Comparison of ENCODE assay signal across 15 cellular contexts in the genomic region with DNA sequence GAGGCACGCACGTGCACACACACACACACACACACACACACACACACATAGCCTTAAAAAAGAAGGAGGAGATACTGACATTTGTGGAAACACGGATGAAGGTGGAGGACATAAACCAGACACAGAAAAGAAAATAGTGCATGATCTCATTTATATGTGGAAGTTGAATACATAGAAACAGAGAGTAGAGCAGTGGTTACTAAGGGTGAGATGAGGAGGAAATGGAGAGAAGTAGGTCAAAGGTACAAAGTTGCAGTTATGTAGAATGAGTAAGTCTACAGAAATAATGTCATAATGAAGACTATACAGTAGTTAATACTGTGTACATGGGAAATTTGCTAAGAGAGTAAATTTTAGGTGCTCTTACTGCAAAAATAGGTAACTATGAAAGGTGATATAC.
DNase-seq lines count a peak whose midpoint lies in the region; ATAC-seq and TF ChIP-seq lines count a peak whose summit lies in the region.
"Had no signal": no experiment of that assay in that cellular context is flagged by ENCODE, and none has a peak within 500 bp of the region (broad histone marks: within the 10 kb centered on the region; RNA-seq: fewer than 3 reads in every experiment).

No MANE protein-coding gene starts in this region.

- no peaks in the 10 kb centered on the region for H3K9me2 ChIP-seq in PC-3 (replicated peaks; ENCODE audit: low read length)

- TF ChIP-seq CTCF in KMS-11 (conservative IDR thresholded peaks at IDR 0.05; ENCODE audit: low read depth, low read length) (no peak), PC-3 (conservative IDR thresholded peaks at IDR 0.05; ENCODE audit: low read depth, low read length) (no peak)

- H3K36me3 ChIP-seq in KMS-11 (ENCODE audit: insufficient read depth) (no peaks in the 10 kb centered on the region), PC-3 (ENCODE audit: low read depth, low read length) (no peaks in the 10 kb centered on the region), H7 (replicated peaks; ENCODE audit: control insufficient read depth, insufficient read depth, low read length) (no peaks in the 10 kb centered on the region)
- H3K36me3 ChIP-seq: adrenal gland, neural progenitor cell had no signal

- DNase-seq in ELR (ENCODE audit: low read depth) (peak; percentile 27), PC-3 (peak; percentile 65), fibroblast of peridontal ligament (ENCODE audit: extremely low read depth) (peak; percentile 10), H7 (no peak), NCI-H69 (lab: John Stamatoyannopoulos, UW) (no peak), HuH-7 (ENCODE audit: low spot score) (no peak)
- DNase-seq: activated CD8-positive, alpha-beta T cell treated with anti-CD3 and anti-CD28 coated beads, Interleukin-2, amount 10 ng/mL, durations not matched to agents 7 days and 5 days; adrenal gland; NCI-H2081 treated with DMSO at 0.1 percent for 48 hours; NK-92 treated with Interleukin-12 subunit alpha and Interleukin-12 subunit beta, amount 100 ng/mL, for 24 hours; right cardiac atrium had no signal

- CTCF ChIA-PET in PC-3 (lab: Charles Lee) = no interaction called here

- POLR2A ChIA-PET in PC-3 (lab: Charles Lee; ENCODE audit: unreplicated experiment) = no interaction called here

- H3F3A ChIP-seq in PC-3 (ENCODE audit: low read length, unreplicated experiment) = no peaks in the 10 kb centered on the region

- H3K27ac ChIP-seq in KMS-11 (peak overlapping the region; percentile 44), PC-3 (ENCODE audit: low read length) (peak overlapping the region; percentile 15; the same call in 1 of the 2 replicates)
- H3K27ac ChIP-seq: adrenal gland, neural progenitor cell, SK-N-MC had no signal

- no peaks in the 10 kb centered on the region for H4K20me1 ChIP-seq in KMS-11 (ENCODE audit: insufficient read depth)
- no peaks in the 10 kb centered on the region for H4K20me1 ChIP-seq in PC-3 (ENCODE audit: low read length)

- H3K9ac ChIP-seq in KMS-11 = peak overlapping the region; percentile 26; the same call in 1 of the 2 replicates
- H3K9ac ChIP-seq in PC-3 (ENCODE audit: low read length) = no peak overlapping the region
- H3K9ac ChIP-seq: neural progenitor cell had no signal

- H3K4me2 ChIP-seq in KMS-11 (peak overlapping the region; percentile 74), PC-3 (ENCODE audit: low read length) (peak overlapping the region; percentile 58)
- H3K4me2 ChIP-seq: neural progenitor cell had no signal

- H3K79me2 ChIP-seq in KMS-11 (ENCODE audit: insufficient read depth, low read depth) (no peaks in the 10 kb centered on the region), PC-3 (ENCODE audit: low read length) (no peaks in the 10 kb centered on the region)

- no peaks in the 10 kb centered on the region for H3K9me3 ChIP-seq in PC-3 (ENCODE audit: low read length)
- H3K9me3 ChIP-seq: adrenal gland had no signal

- intact Hi-C loops in PC-3 (cut with micrococcal nuclease) = no loop called here

- no TSS peak for BruUV-seq in PC-3 (replicated peaks; lab: Mats Ljungman, UMichigan)

- peak; percentile 94 for ATAC-seq in PC-3
- no peak for ATAC-seq in HG03196 (IDR thresholded peaks at IDR 0.05; ENCODE audit: unreplicated experiment)
- ATAC-seq: activated CD8-positive, alpha-beta T cell treated with anti-CD3 and anti-CD28 coated beads, Interleukin-2, amount 10 ng/mL, durations not matched to agents 7 days and 5 days; right cardiac atrium had no signal

- no peak overlapping the region for H3K4me3 ChIP-seq in KMS-11 (IDR thresholded peaks at IDR 0.05; ENCODE audit: insufficient read depth, low read depth, low read length)
- no peak overlapping the region for H3K4me3 ChIP-seq in PC-3 (ENCODE audit: low read length)
- H3K4me3 ChIP-seq in H7 (ENCODE audit: insufficient read depth, low read depth, low read length) = no peak overlapping the region
- H3K4me3 ChIP-seq: adrenal gland, neural progenitor cell, SK-N-MC had no signal

- peak overlapping the region; percentile 53 for H2AFZ ChIP-seq in KMS-11 (ENCODE audit: low read depth)
- peak overlapping the region; percentile 60; the same call in 1 of the 2 replicates for H2AFZ ChIP-seq in PC-3 (ENCODE audit: low read length)
- H2AFZ ChIP-seq: neural progenitor cell had no signal

- H3K4me1 ChIP-seq in KMS-11 (ENCODE audit: low read depth, poor library complexity, severe bottlenecking) (peaks cover 28% of the 10 kb centered on the region), PC-3 (ENCODE audit: insufficient read depth, low read length) (peaks cover 16% of the 10 kb centered on the region)
- H3K4me1 ChIP-seq: adrenal gland, neural progenitor cell had no signal

- no peaks in the 10 kb centered on the region for H3K27me3 ChIP-seq in KMS-11 (ENCODE audit: insufficient read depth, low read depth)
- no peaks in the 10 kb centered on the region for H3K27me3 ChIP-seq in PC-3 (ENCODE audit: low read length)
- no peaks in the 10 kb centered on the region for H3K27me3 ChIP-seq in H7 (ENCODE audit: control insufficient read depth, insufficient read depth, low read length)
- H3K27me3 ChIP-seq: adrenal gland, neural progenitor cell had no signal

Comparison
In these comparisons a context has a peak if more than half of its experiments do, and no peak if none do; other contexts are left out.
1. DNase-seq: peak in ELR (single experiment), PC-3 (single experiment) and fibroblast of peridontal ligament (single experiment); none in H7 (single experiment), NCI-H69 (single experiment) and HuH-7 (single experiment).